8 cellular contexts compared by ENCODE assay signal in genomic region chr1:152189657-152190442, GRCh38. TPM values are rescaled to one million over a fixed set of nuclear protein-coding genes. Genes with fewer than 3 reads are reported as not detected.
DNase-seq lines count a peak whose midpoint lies in the region; ATAC-seq, FAIRE-seq and TF ChIP-seq lines count a peak whose summit lies in the region.

No MANE protein-coding gene starts in this region.

- DNase-seq in DMS153 (lab: John Stamatoyannopoulos, UW) (peak; percentile 44), HTR-8/SVneo (ENCODE audit: insufficient read length, low spot score) (peak; percentile 45), SJCRH30 (peak; percentile 30 to 63), globus pallidus (ENCODE audit: low spot score) (peak; percentile 60), posterior cingulate gyrus (peak in 7 of 10 donors; percentile 43 to 88 (median 55)), thyroid gland (peak; percentile 65 to 68)
- peak; percentile 43 for DNase-seq in activated gamma-delta T cell treated with anti-CD3 and anti-CD28 coated beads, Interleukin-2, amount 50 U/mL, for 16 hours (ENCODE audit: low read depth)

- intact Hi-C loops in posterior cingulate gyrus (cut with DNase I) (loop anchor here (1.0 kb wide), 2 partner anchors 250 to 268 kb away; no protein-coding TSS in a partner anchor), thyroid gland (cut with DNase I) (loop anchor here (5.0 kb wide), 1 partner anchor 252 kb away; no protein-coding TSS in a partner anchor)

- H3K36me3 ChIP-seq in SJCRH30 (no peaks in the 10 kb centered on the region), thyroid gland (no peaks in the 10 kb centered on the region)

- 23 to 27% methylated on average over 9 of the region's 9 CpGs for WGBS in thyroid gland, 2 donors

- H3K4me1 ChIP-seq in SJCRH30: no peaks in the 10 kb centered on the region
- peaks cover 0 to 4% of the 10 kb centered on the region in 2 donors for H3K4me1 ChIP-seq in thyroid gland

- H3K27ac ChIP-seq in SJCRH30 (no peak overlapping the region), thyroid gland (no peak overlapping the region)

- TF ChIP-seq CTCF in thyroid gland (IDR thresholded peaks at IDR 0.05): peak; percentile 19 to 76 (median 62)

- no peaks in the 10 kb centered on the region for H3K27me3 ChIP-seq in SJCRH30
- no peaks in the 10 kb centered on the region for H3K27me3 ChIP-seq in thyroid gland

- H3K4me3 ChIP-seq in SJCRH30 (no peak overlapping the region), thyroid gland (replicated peaks in 1 of 3) (peak overlapping the region in 2 of 3 donors; percentile 16 to 36)

- no peak for ATAC-seq in HG03460 (IDR thresholded peaks at IDR 0.05; ENCODE audit: unreplicated experiment)

- no peak for FAIRE-seq in HTR-8/SVneo (lab: Jason Lieb, UNC)

- TF ChIP-seq POLR2A in thyroid gland (IDR thresholded peaks at IDR 0.05): no peak

- no peaks in the 10 kb centered on the region for H3K9me3 ChIP-seq in SJCRH30 (replicated peaks)
- no peaks in the 10 kb centered on the region for H3K9me3 ChIP-seq in thyroid gland

RNA-seq across cellular contexts. Expression of gene RPTN, which starts 30.8 kb away (rescaled TPM):
- not detected in 2 replicates for total RNA-seq in SJCRH30 (2014; rRNA removed; shearing (Covaris generic))
- not detected for total RNA-seq in thyroid gland

RNA-seq across cellular contexts. Expression of gene HRNR, which starts 34.1 kb away (rescaled TPM):
- not detected in 2 replicates for total RNA-seq in SJCRH30 (2014; rRNA removed; shearing (Covaris generic))
- not detected for total RNA-seq in thyroid gland
